11 cellular contexts compared by ENCODE assay signal in the genomic region with DNA sequence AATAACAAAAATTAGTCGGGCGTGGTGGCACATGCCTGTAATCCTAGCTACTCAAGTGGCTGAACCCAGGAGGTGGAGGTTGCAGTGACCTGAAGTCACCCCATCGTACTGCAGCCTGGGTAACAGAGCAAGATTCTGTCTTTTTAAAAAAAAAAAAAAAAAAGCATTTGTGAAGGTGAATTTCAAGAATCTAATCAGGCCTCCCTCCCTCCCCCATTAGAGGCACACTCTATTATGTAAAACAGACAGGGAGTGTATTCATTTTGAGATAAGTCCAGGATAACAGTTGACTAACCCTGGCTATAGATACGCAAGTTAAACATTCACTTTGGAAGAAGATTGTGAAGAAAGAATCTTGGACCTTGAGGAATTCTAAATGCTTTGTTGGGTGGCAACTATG. TPM values are rescaled to one million over a fixed set of nuclear protein-coding genes. Genes with fewer than 3 reads are reported as not detected.
DNase-seq lines count a peak whose midpoint lies in the region; ATAC-seq, FAIRE-seq and TF ChIP-seq lines count a peak whose summit lies in the region.
"Had no signal": no experiment of that assay in that cellular context is flagged by ENCODE, and none has a peak within 500 bp of the region (broad histone marks: within the 10 kb centered on the region; RNA-seq: fewer than 3 reads in every experiment).

No MANE protein-coding gene starts in this region.

- H3K36me3 Mint-ChIP-seq in effector memory CD8-positive, alpha-beta T cell (ENCODE audit: insufficient read depth) = peaks cover 74% of the 10 kb centered on the region

- H3K36me3 ChIP-seq in neutrophil = peaks cover 66% of the 10 kb centered on the region

- H3K27me3 Mint-ChIP-seq in effector memory CD8-positive, alpha-beta T cell = no peaks in the 10 kb centered on the region

- POLR2A ChIA-PET in HEK293T (lab: Yijun Ruan, JAX) = no interaction called here

- peak overlapping the region; percentile 100 for H3K27ac ChIP-seq in neutrophil

- CTCF ChIA-PET in HEK293T (lab: Yijun Ruan, JAX) = no interaction called here

- in situ Hi-C loops in Caki2 (cut with HindIII; ENCODE audit: low pct_unique_long_range_greater_than_20kb, low sequenced_read_pairs) = loop anchor here (10.0 to 25.0 kb wide), 2 partner anchors 93 to 225 kb away; a partner anchor contains a TSS

- peaks cover 64 to 71% of the 10 kb centered on the region in 2 experiments for H3K4me1 ChIP-seq in neutrophil (ENCODE audit: control insufficient read depth in 1 of 2, insufficient read depth in 1 of 2, low read depth in 1 of 2, low read length in 1 of 2)

- DNase-seq in Caki2 (ENCODE audit: low read depth) = peak; percentile 68
- no peak for DNase-seq in NB4 (ENCODE audit: low read depth)
- DNase-seq in effector memory CD8-positive, alpha-beta T cell = no peak
- no peak for DNase-seq in COR-L47 (lab: John Stamatoyannopoulos, UW)
- no peak for DNase-seq in HEK293T (ENCODE audit: extremely low spot score)
- DNase-seq in NCI-H1092 treated with DMSO at 0.1 percent for 48 hours (lab: John Stamatoyannopoulos, UW) = no peak
- DNase-seq in GM12891 (ENCODE audit: insufficient read length, low spot score) = no peak
- DNase-seq: KG1 had no signal

- no peak for ATAC-seq in effector memory CD8-positive, alpha-beta T cell (replicated peaks)
- ATAC-seq: left lobe of liver, sciatic nerve had no signal

- H3K4me3 ChIP-seq in NB4 (ENCODE audit: low read depth, low read length) (peak overlapping the region; percentile 2), neutrophil (ENCODE audit: low read depth in 1 of 2, low read length in 1 of 2) (peak overlapping the region; percentile 60 to 83)

- H3K27me3 ChIP-seq in neutrophil = no peaks in the 10 kb centered on the region

- peaks cover 65 to 78% of the 10 kb centered on the region in 2 donors for H3K4me1 Mint-ChIP-seq in effector memory CD8-positive, alpha-beta T cell (ENCODE audit: low read depth in 2 of 2)

- no peak for TF ChIP-seq CTCF in NB4 (IDR thresholded peaks at IDR 0.05; ENCODE audit: low read depth, low read length)
- no peak for TF ChIP-seq CTCF in neutrophil (IDR thresholded peaks at IDR 0.05)

- peak overlapping the region; percentile 96 to 97 for H3K4me3 Mint-ChIP-seq in effector memory CD8-positive, alpha-beta T cell

- H3K27ac Mint-ChIP-seq in effector memory CD8-positive, alpha-beta T cell = peak overlapping the region; percentile 92 to 96

- TF ChIP-seq POLR2A in NB4 (IDR thresholded peaks at IDR 0.05; ENCODE audit: extremely low read depth, insufficient read length) (no peak), GM12891 (IDR thresholded peaks at IDR 0.05; ENCODE audit: low read depth, low read length) (no peak)

- no peak for FAIRE-seq in GM12891 (lab: Jason Lieb, UNC)

- no peaks in the 10 kb centered on the region for H3K9me3 Mint-ChIP-seq in effector memory CD8-positive, alpha-beta T cell

- H3K9me3 ChIP-seq in neutrophil = no peaks in the 10 kb centered on the region

TF ChIP-seq in HEK293T, 16 proteins besides CTCF, POLR2A, EP300 and RAD21:
- TF ChIP-seq ARNT (IDR thresholded peaks at IDR 0.05) (no peak), BHLHE40 (IDR thresholded peaks at IDR 0.05; ENCODE audit: borderline replicate concordance) (no peak), L3MBTL2 (conservative IDR thresholded peaks at IDR 0.05) (no peak), TARDBP (IDR thresholded peaks at IDR 0.05) (no peak), NFRKB (IDR thresholded peaks at IDR 0.05) (no peak), SP1 (IDR thresholded peaks at IDR 0.05) (no peak), HDGF (IDR thresholded peaks at IDR 0.05; ENCODE audit: borderline replicate concordance) (no peak), CTBP1 (IDR thresholded peaks at IDR 0.05; ENCODE audit: borderline replicate concordance) (no peak), FOXA1 (IDR thresholded peaks at IDR 0.05) (no peak), ELF4 (IDR thresholded peaks at IDR 0.05) (no peak)
- TF ChIP-seq, protein P1, sequence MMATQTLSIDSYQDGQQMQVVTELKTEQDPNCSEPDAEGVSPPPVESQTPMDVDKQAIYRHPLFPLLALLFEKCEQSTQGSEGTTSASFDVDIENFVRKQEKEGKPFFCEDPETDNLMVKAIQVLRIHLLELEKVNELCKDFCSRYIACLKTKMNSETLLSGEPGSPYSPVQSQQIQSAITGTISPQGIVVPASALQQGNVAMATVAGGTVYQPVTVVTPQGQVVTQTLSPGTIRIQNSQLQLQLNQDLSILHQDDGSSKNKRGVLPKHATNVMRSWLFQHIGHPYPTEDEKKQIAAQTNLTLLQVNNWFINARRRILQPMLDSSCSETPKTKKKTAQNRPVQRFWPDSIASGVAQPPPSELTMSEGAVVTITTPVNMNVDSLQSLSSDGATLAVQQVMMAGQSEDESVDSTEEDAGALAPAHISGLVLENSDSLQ (IDR thresholded peaks at IDR 0.05) = no peak
TF ChIP-seq in HEK293T: peak in this region for 0.

TF ChIP-seq in GM12891, 5 proteins besides CTCF, POLR2A, EP300 and RAD21:
- no peak for TF ChIP-seq SPI1 (IDR thresholded peaks at IDR 0.05; ENCODE audit: low read depth, low read length)
- TF ChIP-seq TAF1 (IDR thresholded peaks at IDR 0.05; ENCODE audit: low read depth, low read length) = no peak
- TF ChIP-seq POLR2AphosphoS5 (IDR thresholded peaks at IDR 0.05; ENCODE audit: low read depth, low read length) = no peak
- no peak for TF ChIP-seq POU2F2 (IDR thresholded peaks at IDR 0.05; ENCODE audit: low read depth, low read length)
- no peak for TF ChIP-seq PAX5 (IDR thresholded peaks at IDR 0.05; ENCODE audit: insufficient read depth, low read length, severe bottlenecking)

RNA-seq across cellular contexts. Expression of a gene that starts 2.9 kb away (rescaled TPM):
- 7.9 and 11.1 TPM in 2 replicates for total RNA-seq in Caki2 (2014; rRNA removed; shearing (Covaris generic); ENCODE audit: low replicate concordance)
- polyA plus RNA-seq in GM12891 (2012; ENCODE audit: low read depth, missing spikeins) = 18.0 TPM
